In genomic region chr12:50620050-50620974, GRCh38 we compare ENCODE assay signal across 8 cellular contexts.
DNase-seq lines count a peak whose midpoint lies in the region; ATAC-seq, FAIRE-seq and TF ChIP-seq lines count a peak whose summit lies in the region.

No MANE protein-coding gene starts in this region.

- H3K9me3 ChIP-seq in heart right ventricle, result no peaks in the 10 kb centered on the region

- no peak overlapping the region for H3K4me3 Mint-ChIP-seq in activated B cell treated with CpG ODN at 0.5 μM for 24 hours
- no peak overlapping the region for H3K4me3 Mint-ChIP-seq in stimulated activated naive B cell treated with anti-CD40 and anti-IgM and Interleukin-4, amounts not matched to agents 10 μg/mL and 1 μg/mL and 100 μg/mL, for 72 hours

- CTCF ChIA-PET in activated B cell treated with CpG ODN at 0.5 μM for 24 hours (lab: Charles Lee), result interaction anchor here (1.2 kb wide), 1 partner anchor 18 kb away, joined by 3 read pairs; no protein-coding TSS in a partner anchor

- POLR2A ChIA-PET in activated B cell treated with CpG ODN at 0.5 μM for 24 hours (lab: Charles Lee), result interaction anchor here (1.1 kb wide), 1 partner anchor 115 kb away, joined by 3 read pairs; the partner anchor contains the start of gene DIP2B

- intact Hi-C loops in activated B cell treated with CpG ODN at 0.5 μM for 24 hours (cut with micrococcal nuclease), result no loop called here
- intact Hi-C loops in heart right ventricle (cut with DNase I), result loop anchor here in 1 of 10 donors (5.0 kb wide), 1 partner anchor 113 kb away; no protein-coding TSS in a partner anchor

- H3K36me3 ChIP-seq in heart right ventricle, result no peaks in the 10 kb centered on the region

- no peaks in the 10 kb centered on the region for H3K9me3 Mint-ChIP-seq in activated B cell treated with CpG ODN at 0.5 μM for 24 hours
- no peaks in the 10 kb centered on the region for H3K9me3 Mint-ChIP-seq in stimulated activated naive B cell treated with anti-CD40 and anti-IgM and Interleukin-4, amounts not matched to agents 10 μg/mL and 1 μg/mL and 100 μg/mL, for 72 hours

- TF ChIP-seq CTCF in activated B cell treated with CpG ODN at 0.5 μM for 24 hours (IDR thresholded peaks at IDR 0.05) (no peak), heart right ventricle (IDR thresholded peaks at IDR 0.05) (no peak)

- no peaks in the 10 kb centered on the region for H3K27me3 Mint-ChIP-seq in activated B cell treated with CpG ODN at 0.5 μM for 24 hours
- no peaks in the 10 kb centered on the region for H3K27me3 Mint-ChIP-seq in stimulated activated naive B cell treated with anti-CD40 and anti-IgM and Interleukin-4, amounts not matched to agents 10 μg/mL and 1 μg/mL and 100 μg/mL, for 72 hours

- H3K27ac Mint-ChIP-seq in activated B cell treated with CpG ODN at 0.5 μM for 24 hours, result peak overlapping the region; percentile 47
- H3K27ac Mint-ChIP-seq in stimulated activated naive B cell treated with anti-CD40 and anti-IgM and Interleukin-4, amounts not matched to agents 10 μg/mL and 1 μg/mL and 100 μg/mL, for 72 hours, result peak overlapping the region; percentile 57

- peaks cover 0 to 76% (median 62%) of the 10 kb centered on the region in 9 donors for H3K4me1 ChIP-seq in heart right ventricle

- DNase-seq in Ammon's horn (ENCODE audit: low spot score), result peak; percentile 43
- DNase-seq in HTR-8/SVneo (ENCODE audit: insufficient read length, low spot score), result peak; percentile 58
- DNase-seq in activated B cell treated with CpG ODN at 0.5 μM for 24 hours, result no peak
- no peak for DNase-seq in heart right ventricle
- no peak for DNase-seq in stimulated activated naive B cell treated with anti-CD40 and anti-IgM and Interleukin-4, amounts not matched to agents 10 μg/mL and 1 μg/mL and 100 μg/mL, for 72 hours
- DNase-seq in central memory CD4-positive, alpha-beta T cell, result no peak
- DNase-seq in 8988T, result no peak

- no peak overlapping the region for H3K4me3 ChIP-seq in heart right ventricle

- peaks cover 4% of the 10 kb centered on the region for H3K36me3 Mint-ChIP-seq in activated B cell treated with CpG ODN at 0.5 μM for 24 hours (ENCODE audit: low read depth)
- H3K36me3 Mint-ChIP-seq in stimulated activated naive B cell treated with anti-CD40 and anti-IgM and Interleukin-4, amounts not matched to agents 10 μg/mL and 1 μg/mL and 100 μg/mL, for 72 hours, result peaks cover 3 to 4% of the 10 kb centered on the region in 2 donors

- ATAC-seq in activated B cell treated with CpG ODN at 0.5 μM for 24 hours (ENCODE audit: low read depth) (no peak), heart right ventricle (peak in 7 of 8 donors; percentile 58 to 77 (median 66)), GM18909 (IDR thresholded peaks at IDR 0.05; ENCODE audit: poor library complexity, unreplicated experiment) (no peak)
- peak; percentile 78 to 86 for ATAC-seq in stimulated activated naive B cell treated with anti-CD40 and anti-IgM and Interleukin-4, amounts not matched to agents 10 μg/mL and 1 μg/mL and 100 μg/mL, for 72 hours (replicated peaks)

- peaks cover 75% of the 10 kb centered on the region for H3K4me1 Mint-ChIP-seq in activated B cell treated with CpG ODN at 0.5 μM for 24 hours
- H3K4me1 Mint-ChIP-seq in stimulated activated naive B cell treated with anti-CD40 and anti-IgM and Interleukin-4, amounts not matched to agents 10 μg/mL and 1 μg/mL and 100 μg/mL, for 72 hours, result peaks cover 40 to 61% of the 10 kb centered on the region in 2 donors

- WGBS in heart right ventricle, 2 donors, result 73 to 83% methylated on average over 9 of the region's 9 CpGs

- no peaks in the 10 kb centered on the region for H3K27me3 ChIP-seq in heart right ventricle

- H3K27ac ChIP-seq in heart right ventricle, result peak overlapping the region in 1 of 10 donors; percentile 21

- FAIRE-seq in HTR-8/SVneo (lab: Jason Lieb, UNC), result no peak

Comparison
In these comparisons a context has a peak if more than half of its experiments do, and no peak if none do; other contexts are left out.
1. DNase-seq: peak in Ammon's horn (single experiment) and HTR-8/SVneo (single experiment); none in activated B cell treated with CpG ODN at 0.5 μM for 24 hours (single experiment), heart right ventricle (0 of 2), stimulated activated naive B cell treated with anti-CD40 and anti-IgM and Interleukin-4, amounts not matched to agents 10 μg/mL and 1 μg/mL and 100 μg/mL, for 72 hours (single experiment), central memory CD4-positive, alpha-beta T cell (single experiment) and 8988T (single experiment).
2. ATAC-seq: peak in heart right ventricle (7 of 8) and stimulated activated naive B cell treated with anti-CD40 and anti-IgM and Interleukin-4, amounts not matched to agents 10 μg/mL and 1 μg/mL and 100 μg/mL, for 72 hours (2 of 2); none in activated B cell treated with CpG ODN at 0.5 μM for 24 hours (single experiment) and GM18909 (single experiment).